In genomic region chr13:77001963-77002587, GRCh38 we compare ENCODE assay signal across 15 cellular contexts. TPM values are rescaled to one million over a fixed set of nuclear protein-coding genes. Genes with fewer than 3 reads are reported as not detected.
DNase-seq lines count a peak whose midpoint lies in the region; ATAC-seq and TF ChIP-seq lines count a peak whose summit lies in the region.
"Had no signal": no experiment of that assay in that cellular context is flagged by ENCODE, and none has a peak within 500 bp of the region (broad histone marks: within the 10 kb centered on the region; RNA-seq: fewer than 3 reads in every experiment).

No MANE protein-coding gene starts in this region.

- POLR2A ChIA-PET in naive thymus-derived CD8-positive, alpha-beta T cell (lab: Charles Lee): interaction anchor here (0.7 to 5.7 kb wide), 5 partner anchors 9 to 386 kb away, joined by 3 to 40 read pairs (median 5); partner anchors contain the start of genes CLN5 and FBXL3

- H3K4me3 ChIP-seq in GM23338 (no peak overlapping the region), breast epithelium (no peak overlapping the region)
- H3K4me3 ChIP-seq: esophagus muscularis mucosa had no signal

- peaks cover 3% of the 10 kb centered on the region; the same call in 1 of the 3 replicates for H3K4me1 Mint-ChIP-seq in GM23338
- peaks cover 21 to 53% (median 43%) of the 10 kb centered on the region in 4 donors for H3K4me1 Mint-ChIP-seq in naive thymus-derived CD8-positive, alpha-beta T cell
- H3K4me1 Mint-ChIP-seq: neural crest cell had no signal

- no peak for TF ChIP-seq POLR2A in breast epithelium (IDR thresholded peaks at IDR 0.05)

- H3K27me3 Mint-ChIP-seq in GM23338 (ENCODE audit: insufficient read depth, low read depth, poor library complexity): no peaks in the 10 kb centered on the region
- no peaks in the 10 kb centered on the region for H3K27me3 Mint-ChIP-seq in naive thymus-derived CD8-positive, alpha-beta T cell

- no peak overlapping the region for H3K4me3 Mint-ChIP-seq in GM23338
- H3K4me3 Mint-ChIP-seq in naive thymus-derived CD8-positive, alpha-beta T cell: peak overlapping the region in 2 of 10 donors; percentile 12 to 15
- H3K4me3 Mint-ChIP-seq: neural crest cell had no signal

- no peaks in the 10 kb centered on the region for H3K9me3 Mint-ChIP-seq in GM23338
- no peaks in the 10 kb centered on the region for H3K9me3 Mint-ChIP-seq in naive thymus-derived CD8-positive, alpha-beta T cell
- H3K9me3 Mint-ChIP-seq: neural crest cell had no signal

- TF ChIP-seq CTCF in GM23338 (conservative IDR thresholded peaks at IDR 0.05; ENCODE audit: low read depth in 2 of 2): no peak
- TF ChIP-seq CTCF in breast epithelium (IDR thresholded peaks at IDR 0.05): no peak

- H3K9me2 ChIP-seq in GM23338 (ENCODE audit: insufficient read depth): no peaks in the 10 kb centered on the region

- H3K36me3 ChIP-seq in GM23338 (ENCODE audit: insufficient read depth): peaks cover 3% of the 10 kb centered on the region; the same call in 1 of the 2 replicates
- no peaks in the 10 kb centered on the region for H3K36me3 ChIP-seq in breast epithelium

- H3K27me3 ChIP-seq in GM23338 (ENCODE audit: insufficient read depth) (no peaks in the 10 kb centered on the region), breast epithelium (no peaks in the 10 kb centered on the region)
- H3K27me3 ChIP-seq: esophagus muscularis mucosa had no signal

- ATAC-seq in activated CD4-positive, CD25-positive, alpha-beta regulatory T cell treated with anti-CD3 and anti-CD28 coated beads, Interleukin-2, amount 50 U/mL, for 24 hours: peak; percentile 70 to 77
- ATAC-seq in GM23338: no peak
- ATAC-seq in naive thymus-derived CD8-positive, alpha-beta T cell: peak in 1 of 2 donors; percentile 28
- ATAC-seq in GM18909 (IDR thresholded peaks at IDR 0.05; ENCODE audit: poor library complexity, unreplicated experiment): no peak

- H3K4me1 ChIP-seq in GM23338 (ENCODE audit: insufficient read depth): no peaks in the 10 kb centered on the region
- no peaks in the 10 kb centered on the region for H3K4me1 ChIP-seq in breast epithelium

- H3K4me2 ChIP-seq in GM23338: no peak overlapping the region

- no peaks in the 10 kb centered on the region; the same call in 1 of the 2 replicates for H4K20me1 ChIP-seq in GM23338 (replicated peaks; ENCODE audit: insufficient read depth)

- H3F3A ChIP-seq in GM23338 (replicated peaks; ENCODE audit: low read depth): no peaks in the 10 kb centered on the region

- no peak for DNase-seq in activated CD4-positive, CD25-positive, alpha-beta regulatory T cell (lab: John Stamatoyannopoulos, UW)
- DNase-seq in GM23338 (ENCODE audit: low spot score): no peak
- DNase-seq in breast epithelium (ENCODE audit: low spot score in 2 of 2): no peak
- no peak for DNase-seq in naive thymus-derived CD8-positive, alpha-beta T cell
- DNase-seq in mesenteric fat pad (ENCODE audit: low spot score): no peak
- no peak for DNase-seq in ecto neural progenitor cell (ENCODE audit: low spot score)
- DNase-seq: cortex of kidney, RPMI8226, T1000 had no signal

- H3K27ac ChIP-seq in GM23338 (ENCODE audit: low read depth) (0 out of 2 replicates have a peak overlapping the region, but pooled peaks have one; percentile 16), breast epithelium (peak overlapping the region; percentile 27 to 63)

- peaks cover 26% of the 10 kb centered on the region; the same call in 2 of the 3 replicates for H3K36me3 Mint-ChIP-seq in GM23338 (ENCODE audit: low read depth)
- peaks cover 0 to 73% (median 17%) of the 10 kb centered on the region in 3 donors for H3K36me3 Mint-ChIP-seq in naive thymus-derived CD8-positive, alpha-beta T cell

- intact Hi-C loops in breast epithelium (cut with DNase I; ENCODE audit: low total_unique reads): no loop called here

- H3K27ac Mint-ChIP-seq in GM23338: no peak overlapping the region
- peak overlapping the region; percentile 15 to 86 (median 70) for H3K27ac Mint-ChIP-seq in naive thymus-derived CD8-positive, alpha-beta T cell

- no peaks in the 10 kb centered on the region for H3K9me3 ChIP-seq in breast epithelium
- H3K9me3 ChIP-seq: esophagus muscularis mucosa had no signal

- no peak overlapping the region for H2AFZ ChIP-seq in GM23338

- H3K79me2 ChIP-seq in GM23338 (replicated peaks; ENCODE audit: insufficient read depth): peaks cover 10% of the 10 kb centered on the region; the same call in 1 of the 2 replicates

TF ChIP-seq in GM23338, 12 proteins besides CTCF, POLR2A, EP300 and RAD21 (continues in another document):
- no peak for TF ChIP-seq ZNF114 (CRISPR knock-in tag; IDR thresholded peaks at IDR 0.05)
- no peak for TF ChIP-seq NANOG (IDR thresholded peaks at IDR 0.05; ENCODE audit: borderline replicate concordance)
- no peak for TF ChIP-seq POLR2AphosphoS5 (IDR thresholded peaks at IDR 0.05; ENCODE audit: low read depth)
- TF ChIP-seq CREB1 (CRISPR knock-in tag; IDR thresholded peaks at IDR 0.05; ENCODE audit: low read depth): no peak
- TF ChIP-seq JUNB (IDR thresholded peaks at IDR 0.05; ENCODE audit: unreplicated experiment): no peak
- TF ChIP-seq EZH2 (IDR thresholded peaks at IDR 0.05; ENCODE audit: low read depth, unreplicated experiment): no peak
- TF ChIP-seq STAT1 (IDR thresholded peaks at IDR 0.05; ENCODE audit: unreplicated experiment): no peak
- no peak for TF ChIP-seq ETS1 (IDR thresholded peaks at IDR 0.05)
- no peak for TF ChIP-seq REST (IDR thresholded peaks at IDR 0.05; ENCODE audit: unreplicated experiment)
- TF ChIP-seq ZNF331 (CRISPR knock-in tag; IDR thresholded peaks at IDR 0.05; ENCODE audit: low read depth): no peak
- TF ChIP-seq EZH2phosphoT487 (IDR thresholded peaks at IDR 0.05; ENCODE audit: unreplicated experiment): no peak

RNA-seq across cellular contexts. Expression of gene CLN5, which starts 10.2 kb away (rescaled TPM):
- total RNA-seq in GM23338 (2014; rRNA removed; shearing (Covaris generic)): 8.0 and 9.5 TPM in 2 replicates
- 5.2 and 6.5 TPM in 2 replicates for polyA plus RNA-seq in GM23338 (2016; fragmentation: Nextera tagmentation; extraction: Ambion mirVana)
- total RNA-seq in breast epithelium: 10 to 100 TPM; 27.4 to 40.5 (median 32.4) TPM
- 10 to 100 TPM; 48.8 to 49.6 TPM for total RNA-seq in naive thymus-derived CD8-positive, alpha-beta T cell
- 10 to 100 TPM; 16.9 to 30.8 (median 25.8) TPM for polyA plus RNA-seq in naive thymus-derived CD8-positive, alpha-beta T cell
- 27.2 TPM for total RNA-seq in mesenteric fat pad

RNA-seq across cellular contexts. Expression of gene FBXL3, which starts 24.9 kb away (rescaled TPM):
- total RNA-seq in GM23338 (2014; rRNA removed; shearing (Covaris generic)): 14.6 and 19.4 TPM in 2 replicates
- polyA plus RNA-seq in GM23338 (2016; fragmentation: Nextera tagmentation; extraction: Ambion mirVana): 3.9 and 5.0 TPM in 2 replicates
- total RNA-seq in breast epithelium: 100 to 1,000 TPM; 110 to 129 (median 128) TPM
- 100 to 1,000 TPM in 1 of 2 experiments, 10 to 100 TPM in 1; 96.5 to 106 TPM for total RNA-seq in naive thymus-derived CD8-positive, alpha-beta T cell
- 10 to 100 TPM; 29.3 to 44.7 (median 32.6) TPM for polyA plus RNA-seq in naive thymus-derived CD8-positive, alpha-beta T cell
- 44.9 TPM for total RNA-seq in mesenteric fat pad

RNA-seq across cellular contexts. Expression of gene ACOD1, which starts 53.8 kb away (rescaled TPM):
- not detected in 2 replicates for total RNA-seq in GM23338 (2014; rRNA removed; shearing (Covaris generic))
- not detected in 2 replicates for polyA plus RNA-seq in GM23338 (2016; fragmentation: Nextera tagmentation; extraction: Ambion mirVana)
- total RNA-seq in breast epithelium (not detected), mesenteric fat pad (not detected)
- not detected for total RNA-seq in naive thymus-derived CD8-positive, alpha-beta T cell
- not detected for polyA plus RNA-seq in naive thymus-derived CD8-positive, alpha-beta T cell
- total RNA-seq: A172, esophagus muscularis mucosa, H1, neural crest cell had no signal
- polyA plus RNA-seq: H1 had no signal

Comparison
In these comparisons a context has a peak if more than half of its experiments do, and no peak if none do; other contexts are left out.
1. ATAC-seq: peak in activated CD4-positive, CD25-positive, alpha-beta regulatory T cell treated with anti-CD3 and anti-CD28 coated beads, Interleukin-2, amount 50 U/mL, for 24 hours (2 of 2); none in GM23338 (single experiment) and GM18909 (single experiment).